ENCODE assay signal across 11 cellular contexts in the genomic region with DNA sequence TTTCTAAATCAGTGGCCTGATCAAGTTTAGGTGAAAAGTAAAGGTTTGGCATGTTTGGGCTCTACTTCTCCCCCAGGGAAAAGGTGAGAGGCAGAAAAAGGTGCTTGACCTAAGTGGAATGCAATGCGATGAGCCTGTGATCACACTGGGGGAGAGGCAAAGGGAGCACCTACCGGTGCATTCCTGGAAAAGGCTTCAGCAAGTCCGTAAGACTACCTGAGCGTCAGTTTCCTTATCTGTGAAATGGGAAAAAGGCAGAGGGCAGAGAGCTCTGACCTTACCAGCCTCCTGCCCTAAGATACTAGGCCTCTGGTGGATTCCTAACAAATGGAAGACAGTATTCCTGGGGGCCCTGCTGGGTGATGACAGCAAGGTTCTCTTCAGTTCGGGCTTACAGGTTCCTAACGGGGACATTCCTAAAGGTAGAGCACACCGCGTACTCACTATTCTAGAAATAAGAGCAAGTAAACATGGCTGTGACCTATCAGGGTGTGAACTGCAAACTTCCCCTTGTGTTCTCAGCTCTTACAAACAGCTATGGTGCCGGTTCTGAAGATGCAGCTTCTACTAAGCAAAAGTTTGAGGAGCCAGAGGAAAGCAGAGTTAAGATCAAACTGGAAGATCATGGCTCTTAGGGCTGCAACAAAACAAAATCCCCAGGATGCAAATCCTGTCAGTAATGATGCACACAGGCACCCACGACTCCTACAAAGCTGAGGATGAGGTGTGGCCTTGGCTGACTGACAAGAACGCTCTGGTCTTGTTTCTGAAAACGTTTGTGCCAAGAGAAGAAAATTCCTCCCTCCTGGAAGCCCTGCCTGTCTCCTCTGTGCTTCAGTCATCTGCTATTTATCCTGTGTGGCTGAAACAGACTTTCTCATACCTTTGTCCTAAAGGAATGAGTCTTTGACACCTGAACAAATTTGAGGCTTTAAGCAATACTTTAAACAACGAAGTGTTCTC. TPM values are rescaled to one million over a fixed set of nuclear protein-coding genes. Genes with fewer than 3 reads are reported as not detected.
DNase-seq lines count a peak whose midpoint lies in the region; ATAC-seq and TF ChIP-seq lines count a peak whose summit lies in the region.
"Had no signal": no experiment of that assay in that cellular context is flagged by ENCODE, and none has a peak within 500 bp of the region (broad histone marks: within the 10 kb centered on the region; RNA-seq: fewer than 3 reads in every experiment).

No MANE protein-coding gene starts in this region.

- intact Hi-C loops in left lung (cut with DNase I), result no loop called here

- H3K9me3 Mint-ChIP-seq in HFFc6, result no peaks in the 10 kb centered on the region
- no peaks in the 10 kb centered on the region for H3K9me3 Mint-ChIP-seq in chondrocyte (ENCODE audit: low read depth)

- peak overlapping the region; percentile 24; the same call in 1 of the 2 replicates for H3K4me3 Mint-ChIP-seq in HFFc6
- no peak overlapping the region for H3K4me3 Mint-ChIP-seq in chondrocyte (ENCODE audit: unreplicated experiment)

- H3K4me3 ChIP-seq in left lung, result no peak overlapping the region
- H3K4me3 ChIP-seq in suprapubic skin, result no peak overlapping the region

- 51% methylated on average over 13 of the region's 13 CpGs for WGBS in suprapubic skin

- DNase-seq in HFFc6 (peak; percentile 38), chondrocyte (ENCODE audit: low spot score) (no peak), left lung (peak in 1 of 2 donors; percentile 56), suprapubic skin (ENCODE audit: low spot score in 2 of 2) (peak in 1 of 2 donors; percentile 73), T1000 (lab: John Stamatoyannopoulos, UW) (no peak), cortex of kidney (lab: John Stamatoyannopoulos, UW) (no peak), DMS79 treated with DMSO at 0.1 percent for 48 hours (lab: John Stamatoyannopoulos, UW) (no peak), NCI-H524 (lab: John Stamatoyannopoulos, UW) (no peak)
- DNase-seq: activated CD4-positive, alpha-beta T cell treated with anti-CD3 and anti-CD28 coated beads, Interleukin-2, amount 50 U/mL, for 48 hours; NCI-H1694 treated with DMSO at 0.1 percent for 48 hours; SHP77 treated with DMSO at 0.1 percent for 48 hours had no signal

- H3K4me1 ChIP-seq in left lung (peaks cover 13 to 27% of the 10 kb centered on the region in 2 donors), suprapubic skin (peaks cover 35% of the 10 kb centered on the region)

- no peaks in the 10 kb centered on the region for H3K36me3 ChIP-seq in left lung
- H3K36me3 ChIP-seq in suprapubic skin, result no peaks in the 10 kb centered on the region

- TF ChIP-seq CTCF in HFFc6 (IDR thresholded peaks at IDR 0.05) (no peak), chondrocyte (IDR thresholded peaks at IDR 0.05) (no peak), left lung (IDR thresholded peaks at IDR 0.05) (no peak), suprapubic skin (IDR thresholded peaks at IDR 0.05) (no peak)

- peak overlapping the region; percentile 48 for H3K27ac Mint-ChIP-seq in HFFc6
- H3K27ac Mint-ChIP-seq in chondrocyte (ENCODE audit: unreplicated experiment), result peak overlapping the region; percentile 56

- H3K4me1 Mint-ChIP-seq in HFFc6 (ENCODE audit: low read depth) (peaks cover 43% of the 10 kb centered on the region), chondrocyte (ENCODE audit: low read depth) (peaks cover 31% of the 10 kb centered on the region)

- no peak for TF ChIP-seq EP300 in suprapubic skin (IDR thresholded peaks at IDR 0.05)

- H3K27me3 Mint-ChIP-seq in HFFc6 (ENCODE audit: insufficient read depth), result 0 out of 2 replicates have a peak, but pooled peaks cover 9% of the 10 kb centered on the region
- no peaks in the 10 kb centered on the region for H3K27me3 Mint-ChIP-seq in chondrocyte (ENCODE audit: low read depth)

- H3K36me3 Mint-ChIP-seq in HFFc6 (ENCODE audit: low read depth) (no peaks in the 10 kb centered on the region), chondrocyte (ENCODE audit: low read depth) (no peaks in the 10 kb centered on the region)

- H3K27me3 ChIP-seq in left lung (no peaks in the 10 kb centered on the region), suprapubic skin (no peaks in the 10 kb centered on the region)

- no peak for TF ChIP-seq POLR2A in suprapubic skin (IDR thresholded peaks at IDR 0.05)

- ATAC-seq in left lung, result peak; percentile 67

- H3K27ac ChIP-seq in left lung (peak overlapping the region; percentile 75 to 76), suprapubic skin (peak overlapping the region; percentile 84)

- H3K9me3 ChIP-seq in left lung (no peaks in the 10 kb centered on the region), suprapubic skin (no peaks in the 10 kb centered on the region)

RNA-seq across cellular contexts. Expression of a gene that starts 13.3 kb away (rescaled TPM):
- 1 to 10 TPM in 4 of 6 experiments, under 1 TPM in 2; 0.59 to 5.5 (median 4.9) TPM for total RNA-seq in HFFc6 (2021; fragmentation: NEBNext Ultra II Directional; extraction: Animal tissue kit (Norgen Biotek cat#: 25700))
- 0.15 to 0.53 TPM (median 0.27 TPM) in 3 replicates for total RNA-seq in chondrocyte
- 10 to 100 TPM; 68.0 to 82.5 TPM for total RNA-seq in left lung
- 1 to 10 TPM; 3.8 to 6.5 (median 5.0) TPM for total RNA-seq in suprapubic skin

Comparison
In these comparisons a context has a peak if more than half of its experiments do, and no peak if none do; other contexts are left out.
1. RNA of a gene that starts 13.3 kb away (total RNA-seq): 68.0 to 82.5 TPM in left lung; 3.8 to 6.5 TPM in suprapubic skin, 0.59 to 5.5 TPM in HFFc6 and 0.15 to 0.53 TPM in chondrocyte; every median in the first group is over 4 times any median in the second.